In the genomic region with DNA sequence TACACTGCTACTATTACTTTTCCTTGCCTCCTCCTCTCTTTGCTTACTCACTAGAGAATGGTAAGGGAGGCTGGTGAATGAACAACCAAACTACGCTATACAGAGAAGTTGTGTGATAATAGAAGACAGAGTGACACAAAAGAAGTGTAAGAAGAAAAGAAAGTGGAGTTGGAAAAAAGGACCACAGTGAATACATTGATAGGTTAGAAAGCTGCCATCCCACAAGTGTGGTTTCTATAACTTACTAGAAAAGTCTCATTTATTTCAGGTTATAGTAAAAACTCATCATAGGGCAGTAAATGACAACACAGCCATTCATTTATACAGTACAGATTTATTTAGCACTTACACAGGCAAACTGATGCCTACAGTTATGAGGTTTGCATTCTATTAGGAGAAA, we compare ENCODE assay signal across 26 cellular contexts.
A peak's percentile ranks its signal among the peaks of the same experiment; 100 is the strongest.
DNase-seq lines count a peak whose midpoint lies in the region; ATAC-seq and TF ChIP-seq lines count a peak whose summit lies in the region.
"Had no signal": no experiment of that assay in that cellular context is flagged by ENCODE, and none has a peak within 500 bp of the region (broad histone marks: within the 10 kb centered on the region; RNA-seq: fewer than 3 reads in every experiment).

No MANE protein-coding gene starts in this region.

- no peaks in the 10 kb centered on the region for H3K36me3 ChIP-seq in CD8-positive, alpha-beta T cell (ENCODE audit: insufficient read depth, low read length)
- no peaks in the 10 kb centered on the region for H3K36me3 ChIP-seq in neutrophil
- H3K36me3 ChIP-seq: colonic mucosa had no signal

- H3K27ac Mint-ChIP-seq in activated T-cell treated with anti-CD3 and anti-CD28 coated beads, Interleukin-2, amount 50 U/mL, for 24 hours: peak overlapping the region; percentile 88
- peak overlapping the region; percentile 62 for H3K27ac Mint-ChIP-seq in CD8-positive, alpha-beta T cell
- peak overlapping the region; percentile 69 for H3K27ac Mint-ChIP-seq in activated naive CD8-positive, alpha-beta T cell treated with anti-CD3 and anti-CD28 coated beads for 36 hours
- H3K27ac Mint-ChIP-seq: activated B cell treated with CpG ODN at 0.5 μM for 24 hours had no signal

- CTCF ChIA-PET in CD8-positive, alpha-beta T cell (lab: Charles Lee): no interaction called here

- no peak for DNase-seq in activated T-cell treated with anti-CD3 and anti-CD28 coated beads, Interleukin-2, amount 50 U/mL, for 24 hours
- no peak for DNase-seq in activated T-cell treated with anti-CD3 and anti-CD28 coated beads for 4 hours
- no peak for DNase-seq in CD8-positive, alpha-beta T cell
- DNase-seq in activated naive CD8-positive, alpha-beta T cell treated with anti-CD3 and anti-CD28 coated beads for 36 hours: no peak
- no peak for DNase-seq in DMS 273 treated with DMSO at 0.1 percent for 48 hours (lab: John Stamatoyannopoulos, UW)
- DNase-seq in NCI-H146 treated with DMSO at 0.1 percent for 48 hours (lab: John Stamatoyannopoulos, UW; ENCODE audit: unreplicated experiment): no peak
- DNase-seq: activated B cell treated with CpG ODN at 0.5 μM for 24 hours; activated effector memory CD4-positive, alpha-beta T cell treated with anti-CD3 and anti-CD28 coated beads, Interleukin-2, amount 50 U/mL, for 16 hours; colonic mucosa; DMS153; effector memory CD4-positive, alpha-beta T cell; HCEC 1CT; heart left ventricle; left cardiac atrium; NCI-H1092 treated with DMSO at 0.1 percent for 48 hours; NCI-H1930; NCI-H2227 treated with DMSO at 0.1 percent for 48 hours; NCI-H748 treated with DMSO at 0.1 percent for 48 hours; pancreas; T-helper 9 cell had no signal

- no peak for TF ChIP-seq CTCF in CD8-positive, alpha-beta T cell (IDR thresholded peaks at IDR 0.05)
- no peak for TF ChIP-seq CTCF in neutrophil (IDR thresholded peaks at IDR 0.05)

- H3K27me3 ChIP-seq in CD8-positive, alpha-beta T cell (ENCODE audit: insufficient read depth, low read length): no peaks in the 10 kb centered on the region
- H3K27me3 ChIP-seq in neutrophil: no peaks in the 10 kb centered on the region
- H3K27me3 ChIP-seq: BLaER1, colonic mucosa, heart left ventricle, pancreas had no signal

- H3K4me3 ChIP-seq in CD8-positive, alpha-beta T cell (ENCODE audit: low read depth, low read length): no peak overlapping the region
- H3K4me3 ChIP-seq in neutrophil (ENCODE audit: low read depth in 1 of 2, low read length in 1 of 2): no peak overlapping the region
- H3K4me3 ChIP-seq: BLaER1, colonic mucosa, heart left ventricle, pancreas, SK-N-MC, smooth muscle cell had no signal

- no peaks in the 10 kb centered on the region for H3K4me1 ChIP-seq in CD8-positive, alpha-beta T cell (ENCODE audit: insufficient read depth, low read length)
- H3K4me1 ChIP-seq in neutrophil (ENCODE audit: control insufficient read depth in 1 of 2, insufficient read depth in 1 of 2, low read depth in 1 of 2, low read length in 1 of 2): peaks cover 26 to 29% of the 10 kb centered on the region in 2 experiments
- H3K4me1 ChIP-seq: BLaER1, colonic mucosa, pancreas had no signal

- no peak overlapping the region for H3K4me3 Mint-ChIP-seq in activated T-cell treated with anti-CD3 and anti-CD28 coated beads, Interleukin-2, amount 50 U/mL, for 24 hours
- H3K4me3 Mint-ChIP-seq in CD8-positive, alpha-beta T cell: no peak overlapping the region
- H3K4me3 Mint-ChIP-seq in activated naive CD8-positive, alpha-beta T cell treated with anti-CD3 and anti-CD28 coated beads for 36 hours: no peak overlapping the region
- H3K4me3 Mint-ChIP-seq: activated B cell treated with CpG ODN at 0.5 μM for 24 hours had no signal

- intact Hi-C loops in CD8-positive, alpha-beta T cell (cut with DNase I, micrococcal nuclease): loop anchor here in 1 of 2 experiments (5.0 kb wide), 1 partner anchor 76 kb away; a partner anchor contains a TSS

- H3K9me3 ChIP-seq in CD8-positive, alpha-beta T cell (ENCODE audit: low read length): no peaks in the 10 kb centered on the region
- H3K9me3 ChIP-seq in neutrophil: no peaks in the 10 kb centered on the region
- H3K9me3 ChIP-seq: BLaER1, colonic mucosa, pancreas had no signal

- ATAC-seq in CD8-positive, alpha-beta T cell: no peak
- no peak for ATAC-seq in HG02870 (IDR thresholded peaks at IDR 0.05; ENCODE audit: unreplicated experiment)
- ATAC-seq: heart left ventricle, pancreas had no signal

- H3K27me3 Mint-ChIP-seq in activated T-cell treated with anti-CD3 and anti-CD28 coated beads, Interleukin-2, amount 50 U/mL, for 24 hours: no peaks in the 10 kb centered on the region
- no peaks in the 10 kb centered on the region for H3K27me3 Mint-ChIP-seq in CD8-positive, alpha-beta T cell (ENCODE audit: low read depth)
- no peaks in the 10 kb centered on the region for H3K27me3 Mint-ChIP-seq in activated naive CD8-positive, alpha-beta T cell treated with anti-CD3 and anti-CD28 coated beads for 36 hours
- H3K27me3 Mint-ChIP-seq: activated B cell treated with CpG ODN at 0.5 μM for 24 hours had no signal

- H3K4me1 Mint-ChIP-seq in activated T-cell treated with anti-CD3 and anti-CD28 coated beads, Interleukin-2, amount 50 U/mL, for 24 hours (ENCODE audit: low read depth): peaks cover 39% of the 10 kb centered on the region
- peaks cover 14% of the 10 kb centered on the region for H3K4me1 Mint-ChIP-seq in CD8-positive, alpha-beta T cell (ENCODE audit: low read depth)
- H3K4me1 Mint-ChIP-seq in activated naive CD8-positive, alpha-beta T cell treated with anti-CD3 and anti-CD28 coated beads for 36 hours: peaks cover 32% of the 10 kb centered on the region

- H3K36me3 Mint-ChIP-seq in activated T-cell treated with anti-CD3 and anti-CD28 coated beads, Interleukin-2, amount 50 U/mL, for 24 hours (ENCODE audit: low read depth): peaks cover 55% of the 10 kb centered on the region
- H3K36me3 Mint-ChIP-seq in CD8-positive, alpha-beta T cell: peaks cover 33% of the 10 kb centered on the region
- H3K36me3 Mint-ChIP-seq in activated naive CD8-positive, alpha-beta T cell treated with anti-CD3 and anti-CD28 coated beads for 36 hours: peaks cover 3% of the 10 kb centered on the region

- no peak overlapping the region for H3K27ac ChIP-seq in CD8-positive, alpha-beta T cell (ENCODE audit: low read depth, low read length)
- peak overlapping the region; percentile 90 for H3K27ac ChIP-seq in neutrophil
- H3K27ac ChIP-seq: BLaER1, colonic mucosa, heart left ventricle, pancreas, RWPE1, SK-N-MC had no signal

- no peaks in the 10 kb centered on the region for H3K9me3 Mint-ChIP-seq in activated T-cell treated with anti-CD3 and anti-CD28 coated beads, Interleukin-2, amount 50 U/mL, for 24 hours
- H3K9me3 Mint-ChIP-seq in CD8-positive, alpha-beta T cell: no peaks in the 10 kb centered on the region
- no peaks in the 10 kb centered on the region for H3K9me3 Mint-ChIP-seq in activated naive CD8-positive, alpha-beta T cell treated with anti-CD3 and anti-CD28 coated beads for 36 hours
- H3K9me3 Mint-ChIP-seq: activated B cell treated with CpG ODN at 0.5 μM for 24 hours had no signal

- POLR2A ChIA-PET in CD8-positive, alpha-beta T cell (lab: Charles Lee): no interaction called here
